Comparison of ENCODE assay signal across 8 cellular contexts in genomic region chr16:75648265-75649076, GRCh38. TPM values are rescaled to one million over a fixed set of nuclear protein-coding genes. Genes with fewer than 3 reads are reported as not detected.
DNase-seq lines count a peak whose midpoint lies in the region; TF ChIP-seq lines count a peak whose summit lies in the region.

No MANE protein-coding gene starts in this region.

- no peaks in the 10 kb centered on the region for H3K9me3 Mint-ChIP-seq in activated naive CD4-positive, alpha-beta T cell treated with anti-CD3 and anti-CD28 coated beads, Interleukin-2, amount 10 ng/mL, durations not matched to agents 7 days and 5 days

- H3K4me3 ChIP-seq in LNCaP clone FGC (ENCODE audit: low read depth, low read length): peak overlapping the region; percentile 88

- H3K4me1 Mint-ChIP-seq in activated naive CD4-positive, alpha-beta T cell treated with anti-CD3 and anti-CD28 coated beads, Interleukin-2, amount 10 ng/mL, durations not matched to agents 7 days and 5 days: peaks cover 70% of the 10 kb centered on the region

- in situ Hi-C loops in SK-MEL-5 (cut with HindIII; ENCODE audit: low pct_unique_long_range_greater_than_20kb, low sequenced_read_pairs): no loop called here

- no peaks in the 10 kb centered on the region for H3K27me3 Mint-ChIP-seq in activated naive CD4-positive, alpha-beta T cell treated with anti-CD3 and anti-CD28 coated beads, Interleukin-2, amount 10 ng/mL, durations not matched to agents 7 days and 5 days

- CTCF ChIA-PET in activated naive CD4-positive, alpha-beta T cell treated with anti-CD3 and anti-CD28 coated beads, Interleukin-2, amount 10 ng/mL, durations not matched to agents 7 days and 5 days (lab: Charles Lee): interaction anchor here (0.9 to 2.0 kb wide), 4 partner anchors 16 to 184 kb away, joined by 3 to 13 read pairs (median 4); partner anchors contain the start of genes ADAT1 and TMEM170A

- H3K4me3 Mint-ChIP-seq in activated naive CD4-positive, alpha-beta T cell treated with anti-CD3 and anti-CD28 coated beads, Interleukin-2, amount 10 ng/mL, durations not matched to agents 7 days and 5 days: peak overlapping the region; percentile 99

- DNase-seq in ELR (ENCODE audit: low read depth): peak; percentile 84
- peak; percentile 29 for DNase-seq in GOT3 (lab: John Stamatoyannopoulos, UW)
- DNase-seq in LNCaP clone FGC (ENCODE audit: low read depth): no peak
- peak; percentile 69 for DNase-seq in SK-MEL-5 (ENCODE audit: low read depth, low spot score)
- DNase-seq in activated naive CD4-positive, alpha-beta T cell treated with anti-CD3 and anti-CD28 coated beads, Interleukin-2, amount 10 ng/mL, durations not matched to agents 7 days and 5 days: peak; percentile 93
- peak; percentile 84 for DNase-seq in globus pallidus (ENCODE audit: low spot score)
- DNase-seq in occipital lobe (lab: John Stamatoyannopoulos, UW): peak; percentile 72

- peak overlapping the region; percentile 100 for H3K27ac Mint-ChIP-seq in activated naive CD4-positive, alpha-beta T cell treated with anti-CD3 and anti-CD28 coated beads, Interleukin-2, amount 10 ng/mL, durations not matched to agents 7 days and 5 days

- H3K27ac ChIP-seq in temporal lobe (ENCODE audit: low read depth, low read length): peak overlapping the region; percentile 99

- no peak for TF ChIP-seq CTCF in LNCaP clone FGC (IDR thresholded peaks at IDR 0.05; ENCODE audit: control insufficient read depth, extremely low read depth, insufficient read depth)

- peaks cover 52% of the 10 kb centered on the region for H3K36me3 Mint-ChIP-seq in activated naive CD4-positive, alpha-beta T cell treated with anti-CD3 and anti-CD28 coated beads, Interleukin-2, amount 10 ng/mL, durations not matched to agents 7 days and 5 days

RNA-seq across cellular contexts. Expression of gene TERF2IP, which starts 0.9 kb away (rescaled TPM):
- 36.3 and 41.9 TPM in 2 replicates for total RNA-seq in SK-MEL-5 (2014; rRNA removed; shearing (Covaris generic))
- polyA plus RNA-seq in SK-MEL-5 (2015; cell fraction: cytosol; rRNA removed): 53.3 and 69.3 TPM in 2 replicates
- 24.1 and 25.7 TPM in 2 replicates for polyA plus RNA-seq in SK-MEL-5 (2015; cell fraction: nucleus; rRNA removed)
- total RNA-seq in occipital lobe (143 TPM), temporal lobe (118 TPM)

RNA-seq across cellular contexts. Expression of gene KARS1, which starts 1.0 kb away (rescaled TPM):
- 230 and 243 TPM in 2 replicates for total RNA-seq in SK-MEL-5 (2014; rRNA removed; shearing (Covaris generic))
- 152 and 155 TPM in 2 replicates for polyA plus RNA-seq in SK-MEL-5 (2015; cell fraction: cytosol; rRNA removed)
- 45.3 and 62.1 TPM in 2 replicates for polyA plus RNA-seq in SK-MEL-5 (2015; cell fraction: nucleus; rRNA removed)
- total RNA-seq in occipital lobe (79.4 TPM), temporal lobe (67.1 TPM)

RNA-seq across cellular contexts. Expression of gene ADAT1, which starts 25.4 kb away (rescaled TPM):
- 56.3 and 78.9 TPM in 2 replicates for total RNA-seq in SK-MEL-5 (2014; rRNA removed; shearing (Covaris generic))
- 50.8 and 76.2 TPM in 2 replicates for polyA plus RNA-seq in SK-MEL-5 (2015; cell fraction: cytosol; rRNA removed)
- 117 TPM in 2 replicates for polyA plus RNA-seq in SK-MEL-5 (2015; cell fraction: nucleus; rRNA removed)
- total RNA-seq in occipital lobe (55.2 TPM), temporal lobe (40.3 TPM)

RNA-seq across cellular contexts. Expression of gene CPHXL2, which starts 28.3 kb away (rescaled TPM):
- total RNA-seq in SK-MEL-5 (2014; rRNA removed; shearing (Covaris generic)): not detected in 2 replicates
- not detected in 2 replicates for polyA plus RNA-seq in SK-MEL-5 (2015; cell fraction: cytosol; rRNA removed)
- polyA plus RNA-seq in SK-MEL-5 (2015; cell fraction: nucleus; rRNA removed): not detected in 2 replicates
- total RNA-seq in occipital lobe: not detected
- total RNA-seq in temporal lobe: not detected

RNA-seq across cellular contexts. Expression of gene DUXB, which starts 52.8 kb away (rescaled TPM):
- not detected in 2 replicates for total RNA-seq in SK-MEL-5 (2014; rRNA removed; shearing (Covaris generic))
- not detected in 2 replicates for polyA plus RNA-seq in SK-MEL-5 (2015; cell fraction: cytosol; rRNA removed)
- not detected in 2 replicates for polyA plus RNA-seq in SK-MEL-5 (2015; cell fraction: nucleus; rRNA removed)
- total RNA-seq in occipital lobe (not detected), temporal lobe (not detected)
